ENCODE assay signal across 1 cellular context in the genomic region with DNA sequence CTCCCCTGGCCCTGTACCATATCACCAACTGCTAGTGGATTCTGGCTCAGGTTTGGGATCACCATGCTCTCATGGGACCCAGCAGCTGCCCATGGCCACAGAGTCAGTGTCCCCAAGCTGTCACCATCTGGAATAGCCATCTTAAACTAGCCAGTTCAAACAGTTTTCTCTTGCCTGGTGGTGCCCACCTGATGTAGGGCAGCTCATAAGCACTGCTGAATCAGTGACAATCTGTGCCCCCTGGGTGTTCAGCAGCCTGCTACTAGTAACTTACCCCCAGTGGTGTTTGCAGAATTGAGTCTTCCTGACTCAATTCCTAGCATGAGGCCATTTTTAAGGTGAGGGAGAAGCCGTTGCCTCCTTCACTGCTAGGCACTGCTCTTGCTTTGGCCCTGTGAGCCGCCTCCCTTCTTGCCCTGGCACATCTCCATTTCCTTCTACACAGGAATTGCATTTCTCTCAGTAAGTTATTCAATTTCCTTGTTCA.
TF ChIP-seq lines count a peak whose summit lies in the region.

No MANE protein-coding gene starts in this region.

TF ChIP-seq in H1, 55 proteins besides CTCF, POLR2A, EP300 and RAD21:
- TF ChIP-seq SIX5 (IDR thresholded peaks at IDR 0.05; ENCODE audit: low read depth, low read length) (no peak), POLR2AphosphoS5 (IDR thresholded peaks at IDR 0.05; ENCODE audit: low read depth, low read length) (peak; percentile 95), MAFK (IDR thresholded peaks at IDR 0.05; ENCODE audit: low read depth, low read length) (no peak), TCF12 (IDR thresholded peaks at IDR 0.05; ENCODE audit: low read depth, low read length) (no peak), CREB1 (IDR thresholded peaks at IDR 0.05) (no peak; the same call in 1 of the 2 replicates), SP4 (IDR thresholded peaks at IDR 0.05; ENCODE audit: low read length) (peak; percentile 41; the same call in 1 of the 2 replicates), TBP (IDR thresholded peaks at IDR 0.05; ENCODE audit: low read depth, low read length) (0 out of 2 replicates have a peak, but pooled peaks have one; percentile 14), CTBP2 (IDR thresholded peaks at IDR 0.05; ENCODE audit: borderline replicate concordance, insufficient read depth, insufficient read length, low read length) (no peak), RNF2 (IDR thresholded peaks at IDR 0.05; ENCODE audit: borderline replicate concordance, low read depth, low read length, missing control alignments, poor library complexity, severe bottlenecking) (no peak), BRCA1 (IDR thresholded peaks at IDR 0.05; ENCODE audit: low read depth, low read length) (no peak; the same call in 1 of the 2 replicates), YY1 (IDR thresholded peaks at IDR 0.05; ENCODE audit: low read depth, low read length) (0 out of 2 replicates have a peak, but pooled peaks have one; percentile 11)
- TF ChIP-seq, protein P1, sequence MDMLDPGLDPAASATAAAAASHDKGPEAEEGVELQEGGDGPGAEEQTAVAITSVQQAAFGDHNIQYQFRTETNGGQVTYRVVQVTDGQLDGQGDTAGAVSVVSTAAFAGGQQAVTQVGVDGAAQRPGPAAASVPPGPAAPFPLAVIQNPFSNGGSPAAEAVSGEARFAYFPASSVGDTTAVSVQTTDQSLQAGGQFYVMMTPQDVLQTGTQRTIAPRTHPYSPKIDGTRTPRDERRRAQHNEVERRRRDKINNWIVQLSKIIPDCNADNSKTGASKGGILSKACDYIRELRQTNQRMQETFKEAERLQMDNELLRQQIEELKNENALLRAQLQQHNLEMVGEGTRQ (IDR thresholded peaks at IDR 0.05; ENCODE audit: low read length): no peak
- TF ChIP-seq, protein P2, sequence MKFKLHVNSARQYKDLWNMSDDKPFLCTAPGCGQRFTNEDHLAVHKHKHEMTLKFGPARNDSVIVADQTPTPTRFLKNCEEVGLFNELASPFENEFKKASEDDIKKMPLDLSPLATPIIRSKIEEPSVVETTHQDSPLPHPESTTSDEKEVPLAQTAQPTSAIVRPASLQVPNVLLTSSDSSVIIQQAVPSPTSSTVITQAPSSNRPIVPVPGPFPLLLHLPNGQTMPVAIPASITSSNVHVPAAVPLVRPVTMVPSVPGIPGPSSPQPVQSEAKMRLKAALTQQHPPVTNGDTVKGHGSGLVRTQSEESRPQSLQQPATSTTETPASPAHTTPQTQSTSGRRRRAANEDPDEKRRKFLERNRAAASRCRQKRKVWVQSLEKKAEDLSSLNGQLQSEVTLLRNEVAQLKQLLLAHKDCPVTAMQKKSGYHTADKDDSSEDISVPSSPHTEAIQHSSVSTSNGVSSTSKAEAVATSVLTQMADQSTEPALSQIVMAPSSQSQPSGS (IDR thresholded peaks at IDR 0.05; ENCODE audit: low read length): peak; percentile 74
- TF ChIP-seq, protein P3, sequence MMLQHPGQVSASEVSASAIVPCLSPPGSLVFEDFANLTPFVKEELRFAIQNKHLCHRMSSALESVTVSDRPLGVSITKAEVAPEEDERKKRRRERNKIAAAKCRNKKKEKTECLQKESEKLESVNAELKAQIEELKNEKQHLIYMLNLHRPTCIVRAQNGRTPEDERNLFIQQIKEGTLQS (IDR thresholded peaks at IDR 0.05; ENCODE audit: insufficient read depth, low read depth, low read length): no peak
